1 cellular context compared by ENCODE assay signal in the genomic region with DNA sequence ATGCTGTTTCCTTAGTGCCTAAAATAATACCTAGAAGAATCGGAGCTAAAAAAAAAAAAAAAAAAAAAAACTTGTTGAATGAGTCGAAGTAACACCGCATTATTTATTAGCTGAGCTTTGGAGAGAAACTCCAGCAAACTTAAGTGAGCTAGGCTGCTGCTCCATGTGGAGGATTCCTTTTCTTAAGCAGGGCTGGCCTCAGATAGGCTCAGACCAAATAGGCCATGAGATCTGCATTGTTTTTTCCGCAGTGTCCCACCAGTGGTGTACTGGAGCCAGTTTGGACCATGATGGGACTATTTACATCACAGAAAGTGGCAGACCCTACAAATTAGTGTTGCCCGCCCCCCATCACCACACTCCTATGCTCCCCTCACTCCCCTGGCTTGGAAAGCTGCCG.
TF ChIP-seq lines count a peak whose summit lies in the region.

No MANE protein-coding gene starts in this region.

TF ChIP-seq in GM23338, 12 proteins besides CTCF, POLR2A, EP300 and RAD21 (continued from another document):
- TF ChIP-seq, protein P1, sequence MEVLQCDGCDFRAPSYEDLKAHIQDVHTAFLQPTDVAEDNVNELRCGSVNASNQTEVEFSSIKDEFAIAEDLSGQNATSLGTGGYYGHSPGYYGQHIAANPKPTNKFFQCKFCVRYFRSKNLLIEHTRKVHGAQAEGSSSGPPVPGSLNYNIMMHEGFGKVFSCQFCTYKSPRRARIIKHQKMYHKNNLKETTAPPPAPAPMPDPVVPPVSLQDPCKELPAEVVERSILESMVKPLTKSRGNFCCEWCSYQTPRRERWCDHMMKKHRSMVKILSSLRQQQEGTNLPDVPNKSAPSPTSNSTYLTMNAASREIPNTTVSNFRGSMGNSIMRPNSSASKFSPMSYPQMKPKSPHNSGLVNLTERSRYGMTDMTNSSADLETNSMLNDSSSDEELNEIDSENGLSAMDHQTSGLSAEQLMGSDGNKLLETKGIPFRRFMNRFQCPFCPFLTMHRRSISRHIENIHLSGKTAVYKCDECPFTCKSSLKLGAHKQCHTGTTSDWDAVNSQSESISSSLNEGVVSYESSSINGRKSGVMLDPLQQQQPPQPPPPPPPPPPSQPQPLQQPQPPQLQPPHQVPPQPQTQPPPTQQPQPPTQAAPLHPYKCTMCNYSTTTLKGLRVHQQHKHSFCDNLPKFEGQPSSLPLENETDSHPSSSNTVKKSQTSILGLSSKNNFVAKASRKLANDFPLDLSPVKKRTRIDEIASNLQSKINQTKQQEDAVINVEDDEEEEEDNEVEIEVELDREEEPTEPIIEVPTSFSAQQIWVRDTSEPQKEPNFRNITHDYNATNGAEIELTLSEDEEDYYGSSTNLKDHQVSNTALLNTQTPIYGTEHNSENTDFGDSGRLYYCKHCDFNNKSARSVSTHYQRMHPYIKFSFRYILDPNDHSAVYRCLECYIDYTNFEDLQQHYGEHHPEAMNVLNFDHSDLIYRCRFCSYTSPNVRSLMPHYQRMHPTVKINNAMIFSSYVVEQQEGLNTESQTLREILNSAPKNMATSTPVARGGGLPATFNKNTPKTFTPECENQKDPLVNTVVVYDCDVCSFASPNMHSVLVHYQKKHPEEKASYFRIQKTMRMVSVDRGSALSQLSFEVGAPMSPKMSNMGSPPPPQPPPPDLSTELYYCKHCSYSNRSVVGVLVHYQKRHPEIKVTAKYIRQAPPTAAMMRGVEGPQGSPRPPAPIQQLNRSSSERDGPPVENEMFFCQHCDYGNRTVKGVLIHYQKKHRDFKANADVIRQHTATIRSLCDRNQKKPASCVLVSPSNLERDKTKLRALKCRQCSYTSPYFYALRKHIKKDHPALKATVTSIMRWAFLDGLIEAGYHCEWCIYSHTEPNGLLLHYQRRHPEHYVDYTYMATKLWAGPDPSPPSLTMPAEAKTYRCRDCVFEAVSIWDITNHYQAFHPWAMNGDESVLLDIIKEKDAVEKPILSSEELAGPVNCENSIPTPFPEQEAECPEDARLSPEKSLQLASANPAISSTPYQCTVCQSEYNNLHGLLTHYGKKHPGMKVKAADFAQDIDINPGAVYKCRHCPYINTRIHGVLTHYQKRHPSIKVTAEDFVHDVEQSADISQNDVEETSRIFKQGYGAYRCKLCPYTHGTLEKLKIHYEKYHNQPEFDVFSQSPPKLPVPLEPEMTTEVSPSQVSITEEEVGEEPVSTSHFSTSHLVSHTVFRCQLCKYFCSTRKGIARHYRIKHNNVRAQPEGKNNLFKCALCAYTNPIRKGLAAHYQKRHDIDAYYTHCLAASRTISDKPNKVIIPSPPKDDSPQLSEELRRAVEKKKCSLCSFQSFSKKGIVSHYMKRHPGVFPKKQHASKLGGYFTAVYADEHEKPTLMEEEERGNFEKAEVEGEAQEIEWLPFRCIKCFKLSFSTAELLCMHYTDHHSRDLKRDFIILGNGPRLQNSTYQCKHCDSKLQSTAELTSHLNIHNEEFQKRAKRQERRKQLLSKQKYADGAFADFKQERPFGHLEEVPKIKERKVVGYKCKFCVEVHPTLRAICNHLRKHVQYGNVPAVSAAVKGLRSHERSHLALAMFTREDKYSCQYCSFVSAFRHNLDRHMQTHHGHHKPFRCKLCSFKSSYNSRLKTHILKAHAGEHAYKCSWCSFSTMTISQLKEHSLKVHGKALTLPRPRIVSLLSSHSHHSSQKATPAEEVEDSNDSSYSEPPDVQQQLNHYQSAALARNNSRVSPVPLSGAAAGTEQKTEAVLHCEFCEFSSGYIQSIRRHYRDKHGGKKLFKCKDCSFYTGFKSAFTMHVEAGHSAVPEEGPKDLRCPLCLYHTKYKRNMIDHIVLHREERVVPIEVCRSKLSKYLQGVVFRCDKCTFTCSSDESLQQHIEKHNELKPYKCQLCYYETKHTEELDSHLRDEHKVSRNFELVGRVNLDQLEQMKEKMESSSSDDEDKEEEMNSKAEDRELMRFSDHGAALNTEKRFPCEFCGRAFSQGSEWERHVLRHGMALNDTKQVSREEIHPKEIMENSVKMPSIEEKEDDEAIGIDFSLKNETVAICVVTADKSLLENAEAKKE (CRISPR knock-in tag; IDR thresholded peaks at IDR 0.05) = no peak
- TF ChIP-seq CREB1 (CRISPR knock-in tag; IDR thresholded peaks at IDR 0.05; ENCODE audit: low read depth) = no peak
